In genomic region chr1:244730153-244730933, GRCh38 we compare ENCODE assay signal across 1 cellular context.
TF ChIP-seq lines count a peak whose summit lies in the region.

No MANE protein-coding gene starts in this region.

TF ChIP-seq in WTC11, 78 proteins besides CTCF, POLR2A, EP300 and RAD21 (continued from another document):
- no peak for TF ChIP-seq ZNF281 (CRISPR knock-in tag; IDR thresholded peaks at IDR 0.05)
- TF ChIP-seq RORB (CRISPR knock-in tag; IDR thresholded peaks at IDR 0.05): no peak
- no peak for TF ChIP-seq ATF1 (CRISPR knock-in tag; IDR thresholded peaks at IDR 0.05)
- TF ChIP-seq GTF2I (CRISPR knock-in tag; conservative IDR thresholded peaks at IDR 0.05): no peak
- no peak for TF ChIP-seq TP53 (CRISPR knock-in tag; IDR thresholded peaks at IDR 0.05)
- no peak for TF ChIP-seq ETV6 (CRISPR knock-in tag; IDR thresholded peaks at IDR 0.05)
- TF ChIP-seq ZNF512 (CRISPR knock-in tag; IDR thresholded peaks at IDR 0.05; ENCODE audit: borderline replicate concordance): no peak
- TF ChIP-seq JUN (CRISPR knock-in tag; IDR thresholded peaks at IDR 0.05): 0 out of 2 replicates have a peak, but pooled peaks have one; percentile 13
- TF ChIP-seq ELF4 (CRISPR knock-in tag; IDR thresholded peaks at IDR 0.05; ENCODE audit: low read depth): no peak
- TF ChIP-seq NR2C2 (CRISPR knock-in tag; IDR thresholded peaks at IDR 0.05): no peak
- no peak for TF ChIP-seq STAT6 (CRISPR knock-in tag; conservative IDR thresholded peaks at IDR 0.05; ENCODE audit: low read depth)
- no peak for TF ChIP-seq FOXJ3 (CRISPR knock-in tag; IDR thresholded peaks at IDR 0.05; ENCODE audit: borderline replicate concordance)
- no peak for TF ChIP-seq AFF4 (CRISPR knock-in tag; IDR thresholded peaks at IDR 0.05; ENCODE audit: borderline replicate concordance)
- TF ChIP-seq ATF3 (CRISPR knock-in tag; conservative IDR thresholded peaks at IDR 0.05): no peak
- TF ChIP-seq ZNF121 (CRISPR knock-in tag; IDR thresholded peaks at IDR 0.05): no peak
- no peak for TF ChIP-seq ZNF138 (CRISPR knock-in tag; conservative IDR thresholded peaks at IDR 0.05)
- TF ChIP-seq IRF1 (CRISPR knock-in tag; IDR thresholded peaks at IDR 0.05): no peak
- TF ChIP-seq MXD4 (CRISPR knock-in tag; IDR thresholded peaks at IDR 0.05; ENCODE audit: borderline replicate concordance): no peak
- TF ChIP-seq ZNF232 (CRISPR knock-in tag; IDR thresholded peaks at IDR 0.05): peak; percentile 53; the same call in 1 of the 2 replicates
- TF ChIP-seq TCF7 (CRISPR knock-in tag; IDR thresholded peaks at IDR 0.05; ENCODE audit: low read depth): no peak
- TF ChIP-seq JAZF1 (CRISPR knock-in tag; IDR thresholded peaks at IDR 0.05): no peak
- no peak for TF ChIP-seq SOX15 (CRISPR knock-in tag; IDR thresholded peaks at IDR 0.05)
- no peak for TF ChIP-seq CREB1 (CRISPR knock-in tag; IDR thresholded peaks at IDR 0.05)
- no peak for TF ChIP-seq ZNF263 (CRISPR knock-in tag; IDR thresholded peaks at IDR 0.05; ENCODE audit: low read depth)
- no peak for TF ChIP-seq CDX4 (CRISPR knock-in tag; IDR thresholded peaks at IDR 0.05; ENCODE audit: borderline replicate concordance)
TF ChIP-seq in WTC11: peak in this region for 8.
